Comparison of ENCODE assay signal across 7 cellular contexts in genomic region chr1:168348146-168348709, GRCh38.
DNase-seq lines count a peak whose midpoint lies in the region; FAIRE-seq and TF ChIP-seq lines count a peak whose summit lies in the region.

No MANE protein-coding gene starts in this region.

- H3F3A ChIP-seq in GM23248 (ENCODE audit: insufficient read depth): no peaks in the 10 kb centered on the region

- peaks cover 13% of the 10 kb centered on the region for H3K4me1 Mint-ChIP-seq in dendritic cell treated with granulocyte-macrophage colony-stimulating factor and Interleukin-4, amounts not matched to agents 40 ng/mL and 50 ng/mL, for 4 days (ENCODE audit: low read depth)

- TF ChIP-seq CTCF in OCI-LY7 (conservative IDR thresholded peaks at IDR 0.05; ENCODE audit: low read length): no peak
- no peak for TF ChIP-seq CTCF in sigmoid colon (IDR thresholded peaks at IDR 0.05)
- no peak for TF ChIP-seq CTCF in thyroid gland (IDR thresholded peaks at IDR 0.05)

- WGBS in sigmoid colon, 2 donors: 26 to 39% methylated on average over 8 of the region's 8 CpGs
- 65 to 84% methylated on average over 8 of the region's 8 CpGs for WGBS in thyroid gland, 2 donors
- whole genome bisulfite sequencing in GM23248 (ENCODE audit: low coverage in 1 of 2, low lambda C conversion rate in 2 of 2, missing lambda C conversion rate in 2 of 2), 2 experiments: 92 to 94% methylated on average over 8 of the region's 8 CpGs

- POLR2A ChIA-PET in OCI-LY7 (lab: Charles Lee): interaction anchor here (0.6 to 0.7 kb wide), 3 partner anchors 46 to 153 kb away, joined by 3 read pairs; no protein-coding TSS in a partner anchor

- no peak for TF ChIP-seq EP300 in sigmoid colon (IDR thresholded peaks at IDR 0.05)

- no peaks in the 10 kb centered on the region for H3K79me2 ChIP-seq in OCI-LY7 (ENCODE audit: insufficient read depth, low read depth, low read length)
- H3K79me2 ChIP-seq in GM23248 (ENCODE audit: insufficient read depth): no peaks in the 10 kb centered on the region

- H3K4me1 ChIP-seq in OCI-LY7 (ENCODE audit: insufficient read depth, low read length, poor library complexity, severe bottlenecking) (no peaks in the 10 kb centered on the region), sigmoid colon (peaks cover 0 to 16% (median 9%) of the 10 kb centered on the region in 4 donors), thyroid gland (no peaks in the 10 kb centered on the region), GM23248 (ENCODE audit: insufficient read depth) (no peaks in the 10 kb centered on the region)

- H3K4me3 ChIP-seq in OCI-LY7 (ENCODE audit: low read depth, low read length, poor library complexity, severe bottlenecking): no peak overlapping the region
- peak overlapping the region; percentile 10 to 35 (median 28) for H3K4me3 ChIP-seq in sigmoid colon
- no peak overlapping the region for H3K4me3 ChIP-seq in thyroid gland (replicated peaks in 1 of 3)
- H3K4me3 ChIP-seq in GM23248: no peak overlapping the region

- peak overlapping the region; percentile 79 for H3K4me3 Mint-ChIP-seq in dendritic cell treated with granulocyte-macrophage colony-stimulating factor and Interleukin-4, amounts not matched to agents 40 ng/mL and 50 ng/mL, for 4 days

- H3K9ac ChIP-seq in GM23248: no peak overlapping the region

- CTCF ChIA-PET in OCI-LY7 (lab: Charles Lee; ENCODE audit: unreplicated experiment): no interaction called here

- H2AFZ ChIP-seq in OCI-LY7 (ENCODE audit: low read length) (no peak overlapping the region), GM23248 (no peak overlapping the region)

- no peaks in the 10 kb centered on the region for H3K9me2 ChIP-seq in OCI-LY7 (ENCODE audit: insufficient read depth, low read length)
- no peaks in the 10 kb centered on the region for H3K9me2 ChIP-seq in GM23248 (ENCODE audit: insufficient read depth)

- no peaks in the 10 kb centered on the region for H3K27me3 Mint-ChIP-seq in dendritic cell treated with granulocyte-macrophage colony-stimulating factor and Interleukin-4, amounts not matched to agents 40 ng/mL and 50 ng/mL, for 4 days

- FAIRE-seq in GM19239 (lab: Jason Lieb, UNC): peak; percentile 28

- H3K27ac Mint-ChIP-seq in dendritic cell treated with granulocyte-macrophage colony-stimulating factor and Interleukin-4, amounts not matched to agents 40 ng/mL and 50 ng/mL, for 4 days: peak overlapping the region; percentile 84

- no peaks in the 10 kb centered on the region for H3K9me3 Mint-ChIP-seq in dendritic cell treated with granulocyte-macrophage colony-stimulating factor and Interleukin-4, amounts not matched to agents 40 ng/mL and 50 ng/mL, for 4 days

- 0 out of 2 replicates have a peak overlapping the region, but pooled peaks have one; percentile 5 for H3K4me2 ChIP-seq in OCI-LY7 (ENCODE audit: low read length)
- H3K4me2 ChIP-seq in GM23248 (ENCODE audit: unreplicated experiment): no peak overlapping the region

- no TSS peak for BruUV-seq in OCI-LY7 (replicated peaks; lab: Mats Ljungman, UMichigan)

- TF ChIP-seq POLR2A in sigmoid colon (IDR thresholded peaks at IDR 0.05) (no peak), thyroid gland (IDR thresholded peaks at IDR 0.05) (no peak)

- no peaks in the 10 kb centered on the region for H3K9me3 ChIP-seq in OCI-LY7 (ENCODE audit: low read length)
- H3K9me3 ChIP-seq in sigmoid colon: no peaks in the 10 kb centered on the region
- H3K9me3 ChIP-seq in thyroid gland: no peaks in the 10 kb centered on the region
- no peaks in the 10 kb centered on the region for H3K9me3 ChIP-seq in GM23248 (ENCODE audit: low read depth)

- in situ Hi-C loops in GM23248 (cut with MboI): loop anchor here (10.0 to 25.0 kb wide), 2 partner anchors 237 to 989 kb away; no protein-coding TSS in a partner anchor

- no peaks in the 10 kb centered on the region for H3K27me3 ChIP-seq in sigmoid colon
- no peaks in the 10 kb centered on the region for H3K27me3 ChIP-seq in thyroid gland
- no peaks in the 10 kb centered on the region for H3K27me3 ChIP-seq in GM23248 (replicated peaks; ENCODE audit: insufficient read depth)

- no peaks in the 10 kb centered on the region for H3K36me3 Mint-ChIP-seq in dendritic cell treated with granulocyte-macrophage colony-stimulating factor and Interleukin-4, amounts not matched to agents 40 ng/mL and 50 ng/mL, for 4 days (ENCODE audit: low read depth)

- no peak for DNase-seq in GM19239 (ENCODE audit: insufficient read length, low spot score)
- DNase-seq in OCI-LY7 (ENCODE audit: low spot score): no peak
- no peak for DNase-seq in sigmoid colon
- no peak for DNase-seq in NCI-H1694 (lab: John Stamatoyannopoulos, UW)
- DNase-seq in thyroid gland: no peak
- DNase-seq in GM23248: no peak

- H4K20me1 ChIP-seq in OCI-LY7 (ENCODE audit: insufficient read depth, low read length) (no peaks in the 10 kb centered on the region), GM23248 (ENCODE audit: insufficient read depth) (no peaks in the 10 kb centered on the region)

- H3K36me3 ChIP-seq in OCI-LY7 (ENCODE audit: insufficient read depth, low read length) (no peaks in the 10 kb centered on the region), sigmoid colon (no peaks in the 10 kb centered on the region), thyroid gland (no peaks in the 10 kb centered on the region), GM23248 (ENCODE audit: low read depth) (no peaks in the 10 kb centered on the region)

- intact Hi-C loops in OCI-LY7 (cut with micrococcal nuclease; ENCODE audit: unreplicated experiment) (loop anchor here (10.0 kb wide), 2 partner anchors 87 to 997 kb away; no protein-coding TSS in a partner anchor), sigmoid colon (cut with DNase I) (loop anchor here (10.0 kb wide), 1 partner anchor 437 kb away; no protein-coding TSS in a partner anchor), thyroid gland (cut with DNase I) (loop anchor here (10.0 kb wide), 2 partner anchors 217 to 997 kb away; no protein-coding TSS in a partner anchor)
- intact Hi-C loops in dendritic cell treated with granulocyte-macrophage colony-stimulating factor and Interleukin-4, amounts not matched to agents 40 ng/mL and 50 ng/mL, for 4 days (cut with micrococcal nuclease): loop anchor here (10.0 kb wide), 1 partner anchor 767 kb away; no protein-coding TSS in a partner anchor

- H3K27ac ChIP-seq in OCI-LY7 (ENCODE audit: low read depth, low read length, poor library complexity, severe bottlenecking): no peak overlapping the region
- no peak overlapping the region for H3K27ac ChIP-seq in sigmoid colon
- H3K27ac ChIP-seq in thyroid gland: no peak overlapping the region
- H3K27ac ChIP-seq in GM23248: no peak overlapping the region

Comparison
In these comparisons a context has a peak if more than half of its experiments do, and no peak if none do; other contexts are left out.
1. H3K4me3 ChIP-seq: peak in sigmoid colon (4 of 4); none in OCI-LY7 (single experiment), thyroid gland (0 of 3) and GM23248 (single experiment).